ENCODE assay signal across 17 cellular contexts in the genomic region with DNA sequence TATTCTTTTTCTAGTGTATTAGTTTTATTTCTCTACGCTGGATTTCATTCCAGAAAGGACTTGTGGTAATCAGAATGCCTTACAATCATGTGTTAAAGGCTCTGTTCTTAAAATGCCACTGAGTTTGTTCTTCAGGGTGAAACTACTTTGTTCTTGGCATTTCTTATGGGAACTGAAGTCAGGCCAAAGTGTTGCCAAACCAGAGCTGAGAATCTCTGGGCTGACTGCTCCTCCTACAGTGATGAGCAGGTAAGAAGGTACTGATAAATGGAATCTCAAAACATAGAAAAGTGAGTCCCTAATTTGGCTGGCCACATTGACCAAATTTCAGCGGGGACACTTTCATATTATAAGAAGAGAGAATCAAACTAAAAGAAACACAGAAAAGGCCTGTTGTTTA. TPM values are rescaled to one million over a fixed set of nuclear protein-coding genes. Genes with fewer than 3 reads are reported as not detected.
DNase-seq lines count a peak whose midpoint lies in the region; TF ChIP-seq lines count a peak whose summit lies in the region.
"Had no signal": no experiment of that assay in that cellular context is flagged by ENCODE, and none has a peak within 500 bp of the region (broad histone marks: within the 10 kb centered on the region; RNA-seq: fewer than 3 reads in every experiment).

No MANE protein-coding gene starts in this region.

- H3K14ac ChIP-seq in H9 (ENCODE audit: insufficient read depth, low read length): no peak overlapping the region

- no peak overlapping the region for H2BK5ac ChIP-seq in H9 (ENCODE audit: insufficient read length, low read length)

- no peaks in the 10 kb centered on the region for H3K27me3 Mint-ChIP-seq in H9 (ENCODE audit: low read depth)

- H3K9me3 ChIP-seq in H9 (ENCODE audit: control insufficient read depth, low read depth, low read length) (no peaks in the 10 kb centered on the region), OCI-LY3 (ENCODE audit: insufficient read depth, low read length) (no peaks in the 10 kb centered on the region)
- H3K9me3 ChIP-seq: BLaER1, SJCRH30 had no signal

- TF ChIP-seq CTCF in H9 (conservative IDR thresholded peaks at IDR 0.05) (peak; percentile 24; the same call in 1 of the 3 replicates), OCI-LY3 (IDR thresholded peaks at IDR 0.05; ENCODE audit: low read depth, low read length) (peak; percentile 38)

- H2BK120ac ChIP-seq in H9 (ENCODE audit: low read depth, low read length, poor library complexity, severe bottlenecking): no peak overlapping the region

- H3K4me3 Mint-ChIP-seq in H9: no peak overlapping the region

- no peak overlapping the region for H2AK5ac ChIP-seq in H9 (ENCODE audit: insufficient read length, low read length)

- no peak overlapping the region for H3K18ac ChIP-seq in H9 (ENCODE audit: insufficient read length, low read depth, low read length)

- no peak overlapping the region for H2BK15ac ChIP-seq in H9 (ENCODE audit: low read depth, low read length)

- H3K27me3 ChIP-seq in H9 (ENCODE audit: insufficient read depth, low read length) (no peaks in the 10 kb centered on the region), OCI-LY3 (ENCODE audit: low read depth, low read length) (no peaks in the 10 kb centered on the region)
- H3K27me3 ChIP-seq: BLaER1, SJCRH30 had no signal

- no peak overlapping the region for H3K56ac ChIP-seq in H9 (ENCODE audit: insufficient read length, low read depth, low read length)

- H3K4me2 ChIP-seq in H9 (ENCODE audit: insufficient read depth, insufficient read length, low read length) (no peak overlapping the region), OCI-LY3 (ENCODE audit: low read length) (no peak overlapping the region)
- H3K4me2 ChIP-seq: BLaER1, KMS-11 had no signal

- no peak overlapping the region for H2BK12ac ChIP-seq in H9 (ENCODE audit: insufficient read length, low read depth, low read length)

- no peak overlapping the region for H2BK20ac ChIP-seq in H9 (ENCODE audit: low read depth, low read length, poor library complexity, severe bottlenecking)

- H3K23ac ChIP-seq in H9 (ENCODE audit: insufficient read length, low read depth, low read length): no peak overlapping the region

- DNase-seq in H9: no peak
- peak; percentile 73 for DNase-seq in fibroblast of gingiva (ENCODE audit: low read depth)
- DNase-seq in pons (ENCODE audit: low spot score): peak; percentile 46
- DNase-seq in SW480 (ENCODE audit: low spot score): no peak
- DNase-seq in EL: no peak
- DNase-seq in central memory CD4-positive, alpha-beta T cell: no peak
- DNase-seq: GOT3, NCI-H1105 treated with DMSO at 0.1 percent for 48 hours, NCI-H1930, NCI-H2171 treated with DMSO at 0.1 percent for 48 hours, NCI-H510A, NCI-H82, SJCRH30, SW 1271 had no signal

- no peak overlapping the region for H3K4ac ChIP-seq in H9 (ENCODE audit: low read depth, low read length)

- WGBS in H9 (ENCODE audit: extremely low coverage, insufficient read length, low lambda C conversion rate): no CpG with 5 or more reads among the region's 2 CpGs

- H3K36me3 ChIP-seq in OCI-LY3 (replicated peaks; ENCODE audit: low read depth, low read length): peaks cover 15% of the 10 kb centered on the region
- H3K36me3 ChIP-seq: BLaER1, SJCRH30 had no signal

- H3K23me2 ChIP-seq in H9 (ENCODE audit: insufficient read length, low read depth, low read length, poor library complexity, severe bottlenecking): no peaks in the 10 kb centered on the region

- H3K4me1 ChIP-seq in H9 (ENCODE audit: insufficient read depth, low read length): peaks cover 5% of the 10 kb centered on the region
- peaks cover 54% of the 10 kb centered on the region for H3K4me1 ChIP-seq in OCI-LY3 (ENCODE audit: low read length)
- H3K4me1 ChIP-seq: BLaER1, SJCRH30 had no signal

- peaks cover 46% of the 10 kb centered on the region in 2 experiments for H3K4me1 Mint-ChIP-seq in H9

- H3K27ac ChIP-seq in H9 (ENCODE audit: insufficient read length, low read depth, low read length) (no peak overlapping the region), OCI-LY3 (ENCODE audit: low read length) (peak overlapping the region; percentile 61)
- H3K27ac ChIP-seq: BLaER1, KMS-11, SJCRH30 had no signal

- no peaks in the 10 kb centered on the region for H3K36me3 Mint-ChIP-seq in H9 (ENCODE audit: insufficient read depth in 1 of 3, low read depth in 3 of 3)

- no peak overlapping the region for H4K91ac ChIP-seq in H9 (ENCODE audit: insufficient read length, low read depth, low read length)

- no peak overlapping the region for H4K5ac ChIP-seq in H9 (ENCODE audit: insufficient read length, low read depth, low read length)

- H3K27ac Mint-ChIP-seq in H9: no peak overlapping the region

- H4K20me1 ChIP-seq in H9 (ENCODE audit: control insufficient read depth, insufficient read depth, insufficient read length) (no peaks in the 10 kb centered on the region), OCI-LY3 (ENCODE audit: insufficient read depth, low read length) (no peaks in the 10 kb centered on the region)
- H4K20me1 ChIP-seq: BLaER1 had no signal

- H3K79me1 ChIP-seq in H9 (ENCODE audit: insufficient read depth, low read depth, low read length, poor library complexity, severe bottlenecking): no peaks in the 10 kb centered on the region

- H3K79me2 ChIP-seq in H9 (ENCODE audit: insufficient read depth, low read length) (no peaks in the 10 kb centered on the region), OCI-LY3 (ENCODE audit: low read length) (no peaks in the 10 kb centered on the region)

- no peak overlapping the region for H2AFZ ChIP-seq in H9 (ENCODE audit: low read length)
- H2AFZ ChIP-seq in OCI-LY3 (ENCODE audit: low read depth, low read length): no peak overlapping the region

- H3K4me3 ChIP-seq in OCI-LY3 (ENCODE audit: low read length): no peak overlapping the region
- H3K4me3 ChIP-seq: BLaER1, SJCRH30 had no signal

- H3K9me3 Mint-ChIP-seq in H9: no peaks in the 10 kb centered on the region

- no peak overlapping the region for H3K9ac ChIP-seq in H9 (ENCODE audit: extremely low read depth, insufficient read length, low read length)
- no peak overlapping the region for H3K9ac ChIP-seq in OCI-LY3 (ENCODE audit: low read length)
- H3K9ac ChIP-seq: BLaER1, KMS-11 had no signal

- no peak overlapping the region for H3T11ph ChIP-seq in H9 (ENCODE audit: low read length)

- no peak overlapping the region for H4K8ac ChIP-seq in H9 (replicated peaks; ENCODE audit: insufficient read length, low read depth, low read length)

RNA-seq across cellular contexts. Expression of gene ZNF397, which starts 55.1 kb away (rescaled TPM):
- 35.3 TPM in 2 replicates for total RNA-seq in H9 (2021)

Comparison
In these comparisons a context has a peak if more than half of its experiments do, and no peak if none do; other contexts are left out.
1. DNase-seq: peak in fibroblast of gingiva (single experiment) and pons (single experiment); none in H9 (single experiment), SW480 (single experiment), EL (single experiment) and central memory CD4-positive, alpha-beta T cell (single experiment).